In the genomic region with DNA sequence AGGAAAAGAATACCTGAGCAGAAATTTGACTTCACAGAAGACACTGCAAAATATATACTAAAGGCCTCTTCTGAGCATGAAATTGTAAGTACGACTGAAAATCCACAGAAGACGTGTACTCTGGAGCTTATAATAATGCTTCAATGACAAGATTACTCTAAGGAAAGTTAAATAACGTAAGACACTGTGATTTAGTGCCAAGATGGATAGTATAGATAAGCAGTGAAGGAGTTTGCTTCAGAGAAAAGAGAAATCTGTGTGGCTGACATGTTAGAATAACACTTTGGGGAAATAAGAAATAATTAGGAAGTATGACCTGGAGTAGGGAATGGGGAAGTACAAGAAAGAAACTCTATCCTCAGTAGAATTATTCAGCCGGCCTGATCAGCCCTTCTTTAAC, we compare ENCODE assay signal across 1 cellular context.
TF ChIP-seq lines count a peak whose summit lies in the region.

No MANE protein-coding gene starts in this region.

TF ChIP-seq in K562, 482 proteins besides CTCF, POLR2A, EP300 and RAD21 (continued from another document):
- TF ChIP-seq, protein P1, sequence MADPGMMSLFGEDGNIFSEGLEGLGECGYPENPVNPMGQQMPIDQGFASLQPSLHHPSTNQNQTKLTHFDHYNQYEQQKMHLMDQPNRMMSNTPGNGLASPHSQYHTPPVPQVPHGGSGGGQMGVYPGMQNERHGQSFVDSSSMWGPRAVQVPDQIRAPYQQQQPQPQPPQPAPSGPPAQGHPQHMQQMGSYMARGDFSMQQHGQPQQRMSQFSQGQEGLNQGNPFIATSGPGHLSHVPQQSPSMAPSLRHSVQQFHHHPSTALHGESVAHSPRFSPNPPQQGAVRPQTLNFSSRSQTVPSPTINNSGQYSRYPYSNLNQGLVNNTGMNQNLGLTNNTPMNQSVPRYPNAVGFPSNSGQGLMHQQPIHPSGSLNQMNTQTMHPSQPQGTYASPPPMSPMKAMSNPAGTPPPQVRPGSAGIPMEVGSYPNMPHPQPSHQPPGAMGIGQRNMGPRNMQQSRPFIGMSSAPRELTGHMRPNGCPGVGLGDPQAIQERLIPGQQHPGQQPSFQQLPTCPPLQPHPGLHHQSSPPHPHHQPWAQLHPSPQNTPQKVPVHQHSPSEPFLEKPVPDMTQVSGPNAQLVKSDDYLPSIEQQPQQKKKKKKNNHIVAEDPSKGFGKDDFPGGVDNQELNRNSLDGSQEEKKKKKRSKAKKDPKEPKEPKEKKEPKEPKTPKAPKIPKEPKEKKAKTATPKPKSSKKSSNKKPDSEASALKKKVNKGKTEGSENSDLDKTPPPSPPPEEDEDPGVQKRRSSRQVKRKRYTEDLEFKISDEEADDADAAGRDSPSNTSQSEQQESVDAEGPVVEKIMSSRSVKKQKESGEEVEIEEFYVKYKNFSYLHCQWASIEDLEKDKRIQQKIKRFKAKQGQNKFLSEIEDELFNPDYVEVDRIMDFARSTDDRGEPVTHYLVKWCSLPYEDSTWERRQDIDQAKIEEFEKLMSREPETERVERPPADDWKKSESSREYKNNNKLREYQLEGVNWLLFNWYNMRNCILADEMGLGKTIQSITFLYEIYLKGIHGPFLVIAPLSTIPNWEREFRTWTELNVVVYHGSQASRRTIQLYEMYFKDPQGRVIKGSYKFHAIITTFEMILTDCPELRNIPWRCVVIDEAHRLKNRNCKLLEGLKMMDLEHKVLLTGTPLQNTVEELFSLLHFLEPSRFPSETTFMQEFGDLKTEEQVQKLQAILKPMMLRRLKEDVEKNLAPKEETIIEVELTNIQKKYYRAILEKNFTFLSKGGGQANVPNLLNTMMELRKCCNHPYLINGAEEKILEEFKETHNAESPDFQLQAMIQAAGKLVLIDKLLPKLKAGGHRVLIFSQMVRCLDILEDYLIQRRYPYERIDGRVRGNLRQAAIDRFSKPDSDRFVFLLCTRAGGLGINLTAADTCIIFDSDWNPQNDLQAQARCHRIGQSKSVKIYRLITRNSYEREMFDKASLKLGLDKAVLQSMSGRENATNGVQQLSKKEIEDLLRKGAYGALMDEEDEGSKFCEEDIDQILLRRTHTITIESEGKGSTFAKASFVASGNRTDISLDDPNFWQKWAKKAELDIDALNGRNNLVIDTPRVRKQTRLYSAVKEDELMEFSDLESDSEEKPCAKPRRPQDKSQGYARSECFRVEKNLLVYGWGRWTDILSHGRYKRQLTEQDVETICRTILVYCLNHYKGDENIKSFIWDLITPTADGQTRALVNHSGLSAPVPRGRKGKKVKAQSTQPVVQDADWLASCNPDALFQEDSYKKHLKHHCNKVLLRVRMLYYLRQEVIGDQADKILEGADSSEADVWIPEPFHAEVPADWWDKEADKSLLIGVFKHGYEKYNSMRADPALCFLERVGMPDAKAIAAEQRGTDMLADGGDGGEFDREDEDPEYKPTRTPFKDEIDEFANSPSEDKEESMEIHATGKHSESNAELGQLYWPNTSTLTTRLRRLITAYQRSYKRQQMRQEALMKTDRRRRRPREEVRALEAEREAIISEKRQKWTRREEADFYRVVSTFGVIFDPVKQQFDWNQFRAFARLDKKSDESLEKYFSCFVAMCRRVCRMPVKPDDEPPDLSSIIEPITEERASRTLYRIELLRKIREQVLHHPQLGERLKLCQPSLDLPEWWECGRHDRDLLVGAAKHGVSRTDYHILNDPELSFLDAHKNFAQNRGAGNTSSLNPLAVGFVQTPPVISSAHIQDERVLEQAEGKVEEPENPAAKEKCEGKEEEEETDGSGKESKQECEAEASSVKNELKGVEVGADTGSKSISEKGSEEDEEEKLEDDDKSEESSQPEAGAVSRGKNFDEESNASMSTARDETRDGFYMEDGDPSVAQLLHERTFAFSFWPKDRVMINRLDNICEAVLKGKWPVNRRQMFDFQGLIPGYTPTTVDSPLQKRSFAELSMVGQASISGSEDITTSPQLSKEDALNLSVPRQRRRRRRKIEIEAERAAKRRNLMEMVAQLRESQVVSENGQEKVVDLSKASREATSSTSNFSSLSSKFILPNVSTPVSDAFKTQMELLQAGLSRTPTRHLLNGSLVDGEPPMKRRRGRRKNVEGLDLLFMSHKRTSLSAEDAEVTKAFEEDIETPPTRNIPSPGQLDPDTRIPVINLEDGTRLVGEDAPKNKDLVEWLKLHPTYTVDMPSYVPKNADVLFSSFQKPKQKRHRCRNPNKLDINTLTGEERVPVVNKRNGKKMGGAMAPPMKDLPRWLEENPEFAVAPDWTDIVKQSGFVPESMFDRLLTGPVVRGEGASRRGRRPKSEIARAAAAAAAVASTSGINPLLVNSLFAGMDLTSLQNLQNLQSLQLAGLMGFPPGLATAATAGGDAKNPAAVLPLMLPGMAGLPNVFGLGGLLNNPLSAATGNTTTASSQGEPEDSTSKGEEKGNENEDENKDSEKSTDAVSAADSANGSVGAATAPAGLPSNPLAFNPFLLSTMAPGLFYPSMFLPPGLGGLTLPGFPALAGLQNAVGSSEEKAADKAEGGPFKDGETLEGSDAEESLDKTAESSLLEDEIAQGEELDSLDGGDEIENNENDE (IDR thresholded peaks at IDR 0.05; ENCODE audit: low read depth, low read length), result no peak
- TF ChIP-seq ZNF785 (CRISPR knock-in tag; IDR thresholded peaks at IDR 0.05) (no peak), KDM1A (IDR thresholded peaks at IDR 0.05) (peak; percentile 69 to 76)
- TF ChIP-seq, protein P2, sequence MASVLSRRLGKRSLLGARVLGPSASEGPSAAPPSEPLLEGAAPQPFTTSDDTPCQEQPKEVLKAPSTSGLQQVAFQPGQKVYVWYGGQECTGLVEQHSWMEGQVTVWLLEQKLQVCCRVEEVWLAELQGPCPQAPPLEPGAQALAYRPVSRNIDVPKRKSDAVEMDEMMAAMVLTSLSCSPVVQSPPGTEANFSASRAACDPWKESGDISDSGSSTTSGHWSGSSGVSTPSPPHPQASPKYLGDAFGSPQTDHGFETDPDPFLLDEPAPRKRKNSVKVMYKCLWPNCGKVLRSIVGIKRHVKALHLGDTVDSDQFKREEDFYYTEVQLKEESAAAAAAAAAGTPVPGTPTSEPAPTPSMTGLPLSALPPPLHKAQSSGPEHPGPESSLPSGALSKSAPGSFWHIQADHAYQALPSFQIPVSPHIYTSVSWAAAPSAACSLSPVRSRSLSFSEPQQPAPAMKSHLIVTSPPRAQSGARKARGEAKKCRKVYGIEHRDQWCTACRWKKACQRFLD (CRISPR knock-in tag; IDR thresholded peaks at IDR 0.05), result no peak
